Comparison of ENCODE assay signal across 3 cellular contexts in the genomic region with DNA sequence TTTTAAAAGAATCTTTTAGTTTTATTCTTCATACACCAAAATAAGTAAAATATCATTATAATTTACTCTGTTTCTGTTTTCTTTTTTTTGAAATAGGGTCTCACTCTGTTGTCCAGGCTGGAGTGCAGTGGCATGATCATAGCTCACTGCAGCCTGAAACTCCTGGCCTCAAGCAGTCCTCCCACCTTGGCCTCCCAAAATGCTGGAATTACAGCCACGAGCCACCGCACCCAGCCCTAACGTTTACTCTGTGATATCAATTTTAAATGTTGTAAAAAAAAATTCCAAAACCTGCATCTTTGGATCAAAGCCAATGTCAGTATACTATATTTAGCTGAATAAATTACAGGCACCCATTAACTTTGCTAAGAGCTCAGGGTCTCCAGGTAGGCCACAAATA.
"Had no signal": no experiment of that assay in that cellular context is flagged by ENCODE, and none has a peak within 500 bp of the region (broad histone marks: within the 10 kb centered on the region; RNA-seq: fewer than 3 reads in every experiment).

No MANE protein-coding gene starts in this region.

- H3K4me3 ChIP-seq: GM12878 had no signal

- DNase-seq: GDM1, GF-D8 had no signal
